8 cellular contexts compared by ENCODE assay signal in the genomic region with DNA sequence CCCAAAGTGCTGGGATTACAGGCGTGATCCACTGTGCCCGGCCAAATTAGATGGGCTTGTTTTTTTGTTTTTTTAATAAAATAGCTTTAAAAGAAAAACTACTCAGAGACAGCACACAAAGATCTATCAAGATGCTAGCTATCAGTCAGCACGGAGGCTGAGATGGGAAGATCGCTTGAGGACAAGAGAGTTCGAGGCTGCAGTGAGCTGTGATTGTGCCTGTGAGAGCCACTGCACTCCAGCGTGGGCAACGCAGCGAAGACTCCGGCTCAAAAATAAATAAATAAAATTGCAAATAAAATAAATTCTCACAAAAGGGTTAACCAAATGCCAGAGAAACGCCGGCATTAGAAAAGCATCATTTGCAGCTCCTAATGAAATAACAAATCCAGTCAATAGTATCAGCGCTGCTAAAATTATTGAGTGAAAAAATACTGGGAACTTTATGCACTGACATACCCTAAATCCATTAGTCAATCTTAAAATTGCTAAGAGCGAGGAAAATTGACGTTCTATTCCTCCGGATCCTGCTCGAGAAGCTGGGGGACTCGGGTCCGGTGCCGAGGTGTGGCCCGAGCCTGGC. TPM values are rescaled to one million over a fixed set of nuclear protein-coding genes. Genes with fewer than 3 reads are reported as not detected.
DNase-seq lines count a peak whose midpoint lies in the region; ATAC-seq and TF ChIP-seq lines count a peak whose summit lies in the region.

No MANE protein-coding gene starts in this region.

- H3K4me1 Mint-ChIP-seq in activated CD4-positive, alpha-beta T cell treated with anti-CD3 and anti-CD28 coated beads for 36 hours: peaks cover 6% of the 10 kb centered on the region

- H3K27me3 ChIP-seq in osteoblast (ENCODE audit: insufficient read depth, low read length): no peaks in the 10 kb centered on the region

- H3K4me3 Mint-ChIP-seq in activated CD4-positive, alpha-beta T cell treated with anti-CD3 and anti-CD28 coated beads for 36 hours: peak overlapping the region; percentile 75

- peak overlapping the region; percentile 92 for H3K4me3 ChIP-seq in osteoblast (ENCODE audit: insufficient read depth, low read length)

- POLR2A ChIA-PET in activated CD4-positive, alpha-beta T cell treated with anti-CD3 and anti-CD28 coated beads for 36 hours (lab: Charles Lee): no interaction called here
- POLR2A ChIA-PET in RWPE1 (lab: Yijun Ruan, JAX; ENCODE audit: low non-redundant PET): interaction anchor here (0.5 kb wide), 1 partner anchor 27 kb away, joined by 3 read pairs; no protein-coding TSS in a partner anchor

- peaks cover 14% of the 10 kb centered on the region for H3K4me1 ChIP-seq in osteoblast (ENCODE audit: insufficient read depth, low read length)

- peak; percentile 39 for DNase-seq in activated CD4-positive, alpha-beta T cell treated with anti-CD3 and anti-CD28 coated beads for 36 hours
- DNase-seq in activated CD4-positive, alpha-beta T cell treated with anti-CD3 and anti-CD28 coated beads, Interleukin-2, amount 50 U/mL, for 4 hours: no peak
- DNase-seq in RWPE1 (ENCODE audit: low spot score) (no peak), epithelial cell of prostate (ENCODE audit: low read depth, low spot score) (no peak), osteoblast (ENCODE audit: insufficient read length, low spot score, missing footprints) (no peak), COR-L47 (lab: John Stamatoyannopoulos, UW) (no peak)

- no peaks in the 10 kb centered on the region for H3K27me3 Mint-ChIP-seq in activated CD4-positive, alpha-beta T cell treated with anti-CD3 and anti-CD28 coated beads for 36 hours

- TF ChIP-seq CTCF in RWPE1 (conservative IDR thresholded peaks at IDR 0.05; ENCODE audit: low read depth) (no peak), osteoblast (IDR thresholded peaks at IDR 0.05; ENCODE audit: extremely low read depth, low read depth, low read length) (no peak)

- H3K79me2 ChIP-seq in osteoblast (ENCODE audit: insufficient read depth, low read length): peaks cover 34% of the 10 kb centered on the region

- no peaks in the 10 kb centered on the region for H3K36me3 Mint-ChIP-seq in activated CD4-positive, alpha-beta T cell treated with anti-CD3 and anti-CD28 coated beads for 36 hours (ENCODE audit: low read depth)

- no peaks in the 10 kb centered on the region for H3K36me3 ChIP-seq in osteoblast (ENCODE audit: insufficient read depth, low read length)

- H3K27ac ChIP-seq in RWPE1: peak overlapping the region; percentile 87
- peak overlapping the region; percentile 54 for H3K27ac ChIP-seq in epithelial cell of prostate
- peak overlapping the region; percentile 86 for H3K27ac ChIP-seq in osteoblast (ENCODE audit: low read depth, low read length)

- CTCF ChIA-PET in activated CD4-positive, alpha-beta T cell treated with anti-CD3 and anti-CD28 coated beads for 36 hours (lab: Charles Lee): interaction anchor here (0.6 to 1.5 kb wide), 3 partner anchors 9 to 885 kb away, joined by 3 read pairs; no protein-coding TSS in a partner anchor
- CTCF ChIA-PET in RWPE1 (lab: Yijun Ruan, JAX): interaction anchor here (0.7 to 1.4 kb wide), 2 partner anchors 42 to 48 kb away, joined by 3 read pairs; no protein-coding TSS in a partner anchor

- H3K27ac Mint-ChIP-seq in activated CD4-positive, alpha-beta T cell treated with anti-CD3 and anti-CD28 coated beads for 36 hours: peak overlapping the region; percentile 37

- H2AFZ ChIP-seq in osteoblast (ENCODE audit: low read length): peak overlapping the region; percentile 99

- H3K9me3 Mint-ChIP-seq in activated CD4-positive, alpha-beta T cell treated with anti-CD3 and anti-CD28 coated beads for 36 hours (ENCODE audit: low read depth): peaks cover under 1% of the 10 kb centered on the region

- H4K20me1 ChIP-seq in osteoblast (ENCODE audit: insufficient read depth, low read length): no peaks in the 10 kb centered on the region

- ATAC-seq in activated CD4-positive, alpha-beta T cell treated with anti-CD3 and anti-CD28 coated beads for 36 hours: no peak
- ATAC-seq in HG02885 (IDR thresholded peaks at IDR 0.05; ENCODE audit: poor library complexity, unreplicated experiment): no peak
- ATAC-seq in GM21786 (IDR thresholded peaks at IDR 0.05; ENCODE audit: unreplicated experiment): no peak

- peak overlapping the region; percentile 79 for H3K4me2 ChIP-seq in osteoblast (ENCODE audit: insufficient read depth, low read length)

- H3K9me3 ChIP-seq in osteoblast (ENCODE audit: low read depth, low read length): no peaks in the 10 kb centered on the region

- intact Hi-C loops in activated CD4-positive, alpha-beta T cell treated with anti-CD3 and anti-CD28 coated beads for 36 hours (cut with DNase I, micrococcal nuclease): no loop called here

RNA-seq across cellular contexts. Expression of gene CPLANE1, which starts 0.7 kb away (rescaled TPM):
- total RNA-seq in activated CD4-positive, alpha-beta T cell treated with anti-CD3 and anti-CD28 coated beads for 36 hours: 1 to 10 TPM; 6.2 to 7.4 TPM
- total RNA-seq in osteoblast: 52.1 and 54.2 TPM in 2 replicates
